In the genomic region with DNA sequence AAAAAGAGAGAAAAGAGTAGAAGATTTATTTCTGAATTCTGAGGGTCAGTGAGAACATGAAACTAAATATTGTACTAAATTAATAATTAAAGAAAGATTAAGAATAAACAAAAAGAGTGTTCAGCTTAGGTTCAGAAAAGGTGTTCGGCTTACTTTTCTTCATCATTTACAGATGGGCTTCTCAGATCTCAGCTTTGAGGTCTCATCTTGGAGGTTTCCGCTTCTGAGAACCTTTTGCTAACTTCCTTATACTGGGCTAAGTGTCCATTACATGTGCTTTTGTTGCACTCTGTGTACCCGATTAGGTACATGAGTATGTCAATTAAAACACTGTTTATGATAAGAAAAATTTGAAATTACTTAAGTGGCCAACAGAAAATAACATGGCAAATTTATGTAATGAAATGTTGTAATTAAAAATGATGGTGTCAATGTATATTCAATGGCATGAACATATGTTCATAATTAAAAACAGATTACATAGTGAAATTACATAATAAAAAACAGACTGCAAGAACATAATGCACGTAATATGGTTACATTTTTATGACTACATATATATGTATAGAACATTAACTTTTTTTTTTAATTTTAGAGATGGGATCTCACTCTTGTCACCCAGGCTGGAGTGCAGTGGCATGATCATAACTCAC, we compare ENCODE assay signal across 31 cellular contexts.
"Had no signal": no experiment of that assay in that cellular context is flagged by ENCODE, and none has a peak within 500 bp of the region (broad histone marks: within the 10 kb centered on the region; RNA-seq: fewer than 3 reads in every experiment).

No MANE protein-coding gene starts in this region.

- H3K4me3 Mint-ChIP-seq: immature natural killer cell; naive thymus-derived CD8-positive, alpha-beta T cell; nephron; neural crest cell; stimulated activated memory B cell treated with anti-CD40 and anti-IgM and Interleukin-4, amounts not matched to agents 10 μg/mL and 1 μg/mL and 100 μg/mL, for 72 hours; stimulated activated naive CD8-positive, alpha-beta T cell treated with anti-CD3 and anti-CD28 coated beads, Interleukin-15, amount 100 ng/mL, for 72 hours; type B pancreatic cell had no signal

- H3K27ac Mint-ChIP-seq: immature natural killer cell; nephron; stimulated activated memory B cell treated with anti-CD40 and anti-IgM and Interleukin-4, amounts not matched to agents 10 μg/mL and 1 μg/mL and 100 μg/mL, for 72 hours; stimulated activated naive CD8-positive, alpha-beta T cell treated with anti-CD3 and anti-CD28 coated beads, Interleukin-15, amount 100 ng/mL, for 72 hours; type B pancreatic cell had no signal

- H3K27me3 Mint-ChIP-seq: naive thymus-derived CD8-positive, alpha-beta T cell; stimulated activated naive CD8-positive, alpha-beta T cell treated with anti-CD3 and anti-CD28 coated beads, Interleukin-15, amount 100 ng/mL, for 72 hours had no signal

- H3K9me3 ChIP-seq: left lung, lower lobe of right lung, pancreas, prostate gland, spleen, tibial nerve, uterus had no signal

- H3K27ac ChIP-seq: left lung, lower lobe of right lung, pancreas, prostate gland, skin epidermis, tibial nerve, uterus had no signal

- H3K36me3 Mint-ChIP-seq: naive thymus-derived CD8-positive, alpha-beta T cell; stimulated activated memory B cell treated with anti-CD40 and anti-IgM and Interleukin-4, amounts not matched to agents 10 μg/mL and 1 μg/mL and 100 μg/mL, for 72 hours; type B pancreatic cell had no signal

- H3K36me3 ChIP-seq: left lung, lower lobe of right lung, pancreas, prostate gland, spleen, tibial nerve, uterus had no signal

- DNase-seq: immature natural killer cell; kidney; left colon; left lung; lower lobe of right lung; mammary epithelial cell; mesenchymal stem cell; naive thymus-derived CD8-positive, alpha-beta T cell; nucleus accumbens; pancreas; posterior cingulate gyrus; retina; right cardiac atrium; spleen; stimulated activated CD4-positive, alpha-beta T cell treated with anti-CD3 and anti-CD28 coated beads, Interleukin-1b, Interleukin-23, amount 100 ng/mL, for 48 hours; stimulated activated CD4-positive, alpha-beta T cell treated with anti-CD3 and anti-CD28 coated beads, Interleukin-2, amount 100 ng/mL, for 48 hours; stimulated activated CD4-positive, alpha-beta T cell treated with anti-CD3 and anti-CD28 coated beads, Interleukin-4, amount 100 ng/mL, for 4 hours; stimulated activated CD8-positive, alpha-beta memory T cell treated with anti-CD3 and anti-CD28 coated beads, Interleukin-4, amount 100 ng/mL, for 48 hours; stimulated activated naive CD4-positive, alpha-beta T cell treated with Interleukin-2 at 50 U/mL for 16 hours; stimulated activated naive CD8-positive, alpha-beta T cell treated with anti-CD3 and anti-CD28 coated beads, Interleukin-15, amount 100 ng/mL, for 72 hours; substantia nigra; uterus had no signal

- H3K4me1 ChIP-seq: left lung, prostate gland, uterus had no signal

- FAIRE-seq: islet of Langerhans, kidney, pancreas had no signal

- H3K9me3 Mint-ChIP-seq: immature natural killer cell; naive thymus-derived CD8-positive, alpha-beta T cell; nephron; neural crest cell; stimulated activated memory B cell treated with anti-CD40 and anti-IgM and Interleukin-4, amounts not matched to agents 10 μg/mL and 1 μg/mL and 100 μg/mL, for 72 hours; stimulated activated naive CD8-positive, alpha-beta T cell treated with anti-CD3 and anti-CD28 coated beads, Interleukin-15, amount 100 ng/mL, for 72 hours; type B pancreatic cell had no signal

- ATAC-seq: left colon; left lung; lower lobe of right lung; naive thymus-derived CD8-positive, alpha-beta T cell; pancreas; right cardiac atrium; sciatic nerve; stimulated activated memory B cell treated with anti-CD40 and anti-IgM and Interleukin-4, amounts not matched to agents 10 μg/mL and 1 μg/mL and 100 μg/mL, for 72 hours; stimulated activated naive CD8-positive, alpha-beta T cell treated with anti-CD3 and anti-CD28 coated beads, Interleukin-15, amount 100 ng/mL, for 72 hours had no signal

- H3K4me3 ChIP-seq: left lung, lower lobe of right lung, pancreas, prostate gland, skin epidermis, spleen, tibial nerve, uterus had no signal
